1 cellular context compared by ENCODE assay signal in genomic region chr5:873328-873727, GRCh38.
TF ChIP-seq lines count a peak whose summit lies in the region.

No MANE protein-coding gene starts in this region.

TF ChIP-seq in WTC11, 78 proteins besides CTCF, POLR2A, EP300 and RAD21 (continued from another document):
- TF ChIP-seq CDX4 (CRISPR knock-in tag; IDR thresholded peaks at IDR 0.05; ENCODE audit: borderline replicate concordance) = no peak
- TF ChIP-seq ATF6 (CRISPR knock-in tag; IDR thresholded peaks at IDR 0.05) = no peak
- TF ChIP-seq E2F5 (CRISPR knock-in tag; IDR thresholded peaks at IDR 0.05) = no peak
- TF ChIP-seq RORB (CRISPR knock-in tag; IDR thresholded peaks at IDR 0.05) = no peak
- no peak for TF ChIP-seq ZNF281 (CRISPR knock-in tag; IDR thresholded peaks at IDR 0.05)
